27 cellular contexts compared by ENCODE assay signal in genomic region chr9:35918780-35919179, GRCh38. TPM values are rescaled to one million over a fixed set of nuclear protein-coding genes. Genes with fewer than 3 reads are reported as not detected.
A peak's percentile ranks its signal among the peaks of the same experiment; 100 is the strongest.
DNase-seq lines count a peak whose midpoint lies in the region; ATAC-seq, FAIRE-seq and TF ChIP-seq lines count a peak whose summit lies in the region.
"Had no signal": no experiment of that assay in that cellular context is flagged by ENCODE, and none has a peak within 500 bp of the region (broad histone marks: within the 10 kb centered on the region; RNA-seq: fewer than 3 reads in every experiment).

No MANE protein-coding gene starts in this region.

- H3K79me2 ChIP-seq in mammary epithelial cell (ENCODE audit: insufficient read depth, low read length) (no peaks in the 10 kb centered on the region), K562 (ENCODE audit: control insufficient read depth, insufficient read depth, low read length) (no peaks in the 10 kb centered on the region)

- no peak for TF ChIP-seq RAD21 in K562 (CRISPR knock-in tag; conservative IDR thresholded peaks at IDR 0.05 in 1 of 2, IDR thresholded peaks at IDR 0.05 in 1 of 2)

- no peak overlapping the region for H3K9ac ChIP-seq in mammary epithelial cell (ENCODE audit: insufficient read depth, low read length)
- 0 out of 4 replicates have a peak overlapping the region, but pooled peaks of 1 of the 2 experiments have one; percentile 6 for H3K9ac ChIP-seq in K562 (ENCODE audit: insufficient read depth in 1 of 2, low read depth in 2 of 2, low read length in 2 of 2)
- H3K9ac ChIP-seq in subcutaneous abdominal adipose tissue (ENCODE audit: low read length in 5 of 5), result no peak overlapping the region
- H3K9ac ChIP-seq: GM23248 had no signal

- no peak for TF ChIP-seq POLR2A in K562 (conservative IDR thresholded peaks at IDR 0.05)

- ATAC-seq in K562, result no peak
- no peak for ATAC-seq in aorta (ENCODE audit: low FRiP score)
- ATAC-seq: activated naive CD4-positive, alpha-beta T cell treated with anti-CD3 and anti-CD28 coated beads, Interleukin-2, amount 50 U/mL, for 72 hours had no signal

- in situ Hi-C loops in mammary epithelial cell (cut with MboI; ENCODE audit: low sequenced_read_pairs in 2 of 2) (no loop called here), K562 (cut with MboI) (no loop called here)

- H3K27ac ChIP-seq in mammary epithelial cell (ENCODE audit: insufficient read depth, low read depth, low read length) (no peak overlapping the region), K562 (ENCODE audit: extremely low read depth, low read depth, low read length) (peak overlapping the region; percentile 50; the same call in 2 of the 3 replicates), layer of hippocampus (ENCODE audit: low read depth, low read length) (peak overlapping the region; percentile 16), subcutaneous abdominal adipose tissue (ENCODE audit: low read depth, low read length) (peak overlapping the region; percentile 69), aorta (ENCODE audit: low read depth in 1 of 2, low read length in 2 of 2) (peak overlapping the region in 1 of 2 donors; percentile 35)
- H3K27ac ChIP-seq in effector memory CD4-positive, alpha-beta T cell (ENCODE audit: insufficient read depth, low read length, poor library complexity, severe bottlenecking), result no peak overlapping the region
- H3K27ac ChIP-seq: 22Rv1, GM23248 had no signal

- H3K9me3 ChIP-seq in mammary epithelial cell (replicated peaks; ENCODE audit: insufficient read depth, low read length) (no peaks in the 10 kb centered on the region), K562 (replicated peaks; ENCODE audit: control insufficient read depth, insufficient read depth, low read depth, low read length) (no peaks in the 10 kb centered on the region), subcutaneous abdominal adipose tissue (ENCODE audit: control insufficient read depth in 5 of 5, low read length in 5 of 5) (no peaks in the 10 kb centered on the region), aorta (ENCODE audit: control insufficient read depth, low read length) (no peaks in the 10 kb centered on the region)
- H3K9me3 ChIP-seq in effector memory CD4-positive, alpha-beta T cell (ENCODE audit: control insufficient read depth, low read length), result no peaks in the 10 kb centered on the region
- H3K9me3 ChIP-seq: ascending aorta, spleen had no signal

- intact Hi-C loops in MCF 10A (cut with micrococcal nuclease) (no loop called here), mammary epithelial cell (cut with micrococcal nuclease) (no loop called here), K562 (cut with micrococcal nuclease) (no loop called here), aorta (cut with DNase I) (no loop called here)

- no peaks in the 10 kb centered on the region for H3K36me3 ChIP-seq in mammary epithelial cell (ENCODE audit: insufficient read depth, low read length)
- no peaks in the 10 kb centered on the region for H3K36me3 ChIP-seq in K562 (ENCODE audit: control insufficient read depth, insufficient read depth, low read length)
- no peaks in the 10 kb centered on the region for H3K36me3 ChIP-seq in subcutaneous abdominal adipose tissue (ENCODE audit: control insufficient read depth in 5 of 5, insufficient read depth in 5 of 5, low read length in 5 of 5)
- no peaks in the 10 kb centered on the region for H3K36me3 ChIP-seq in effector memory CD4-positive, alpha-beta T cell (ENCODE audit: control insufficient read depth, insufficient read depth, low read length)
- no peaks in the 10 kb centered on the region for H3K36me3 ChIP-seq in aorta (ENCODE audit: control insufficient read depth in 1 of 2, insufficient read depth in 2 of 2, low read length in 1 of 2)
- H3K36me3 ChIP-seq: ascending aorta, spleen had no signal

- H3K9me1 ChIP-seq in K562 (ENCODE audit: control insufficient read depth, insufficient read depth, low read length), result no peaks in the 10 kb centered on the region

- BruUV-seq in MCF 10A (replicated peaks; lab: Mats Ljungman, UMichigan), result no TSS peak
- no TSS peak for BruUV-seq in mammary epithelial cell (replicated peaks; lab: Mats Ljungman, UMichigan)
- no TSS peak for BruUV-seq in K562 (replicated peaks; lab: Mats Ljungman, UMichigan)

- no peaks in the 10 kb centered on the region for H4K20me1 ChIP-seq in mammary epithelial cell (ENCODE audit: insufficient read depth, low read length)
- no peaks in the 10 kb centered on the region for H4K20me1 ChIP-seq in K562 (replicated peaks; ENCODE audit: control insufficient read depth, insufficient read depth, low read length)

- no peak overlapping the region for H3K4me2 ChIP-seq in mammary epithelial cell (ENCODE audit: insufficient read depth, low read depth, low read length)
- H3K4me2 ChIP-seq in K562 (ENCODE audit: insufficient read depth, low read length), result no peak overlapping the region

- TF ChIP-seq EP300 in K562 (IDR thresholded peaks at IDR 0.05; ENCODE audit: low read length), result peak; percentile 59; the same call in 1 of the 2 replicates

- POLR2A ChIA-PET in MCF 10A (lab: Yijun Ruan, JAX) (no interaction called here), K562 (lab: Yijun Ruan, JAX) (interaction anchor here (1.0 to 1.2 kb wide), 2 partner anchors 8 to 410 kb away, joined by 3 to 4 read pairs; no protein-coding TSS in a partner anchor)

- WGBS in mammary epithelial cell (ENCODE audit: low coverage, missing lambda C conversion rate), result 74% methylated on average over 3 of the region's 3 CpGs
- 63% methylated on average over 1 of the region's 3 CpGs for WGBS in K562 (ENCODE audit: insufficient coverage, low coverage, missing lambda C conversion rate)
- 72 to 77% methylated on average over 3 of the region's 3 CpGs for WGBS in aorta, 2 donors

- H3K27me3 ChIP-seq in mammary epithelial cell (ENCODE audit: insufficient read depth, low read length) (no peaks in the 10 kb centered on the region), K562 (ENCODE audit: control insufficient read depth in 2 of 2, insufficient read depth in 2 of 2, low read length in 2 of 2) (no peaks in the 10 kb centered on the region), layer of hippocampus (ENCODE audit: control insufficient read depth, insufficient read depth, low read length) (no peaks in the 10 kb centered on the region), subcutaneous abdominal adipose tissue (ENCODE audit: control insufficient read depth in 5 of 5, insufficient read depth in 4 of 5, low read length in 5 of 5) (no peaks in the 10 kb centered on the region), aorta (ENCODE audit: control insufficient read depth in 1 of 2, insufficient read depth in 2 of 2, low read length in 1 of 2) (no peaks in the 10 kb centered on the region)
- H3K27me3 ChIP-seq in effector memory CD4-positive, alpha-beta T cell (replicated peaks; ENCODE audit: control insufficient read depth, insufficient read depth, low read length, poor library complexity, severe bottlenecking), result no peaks in the 10 kb centered on the region
- H3K27me3 ChIP-seq: ascending aorta had no signal

- peak; percentile 48 for FAIRE-seq in K562 (lab: Jason Lieb, UNC)

- H3K4me3 ChIP-seq in mammary epithelial cell (replicated peaks in 1 of 3; ENCODE audit: insufficient read depth in 1 of 3, low read depth in 2 of 3, low read length in 3 of 3) (no peak overlapping the region), K562 (no peak overlapping the region), subcutaneous abdominal adipose tissue (ENCODE audit: low read depth in 1 of 5, low read length in 5 of 5) (no peak overlapping the region), aorta (ENCODE audit: low read length in 2 of 2) (no peak overlapping the region)
- no peak overlapping the region for H3K4me3 ChIP-seq in effector memory CD4-positive, alpha-beta T cell (ENCODE audit: insufficient read depth, low read depth, low read length, poor library complexity, severe bottlenecking)
- H3K4me3 ChIP-seq: ascending aorta, GM23248, spleen had no signal

- H3K4me1 Mint-ChIP-seq in MCF 10A (ENCODE audit: insufficient read depth, unreplicated experiment), result peaks cover 6% of the 10 kb centered on the region

- H2AFZ ChIP-seq in mammary epithelial cell (ENCODE audit: low read depth, low read length) (no peak overlapping the region), K562 (ENCODE audit: low read depth, low read length) (no peak overlapping the region)

- no peaks in the 10 kb centered on the region for H3K36me3 Mint-ChIP-seq in MCF 10A (ENCODE audit: insufficient read depth, unreplicated experiment)
- H3K36me3 Mint-ChIP-seq: activated naive CD4-positive, alpha-beta T cell treated with anti-CD3 and anti-CD28 coated beads, Interleukin-2, amount 50 U/mL, for 72 hours had no signal

- CTCF ChIA-PET in MCF 10A (lab: Yijun Ruan, JAX), result interaction anchor here (0.7 to 2.3 kb wide), 6 partner anchors 8 to 440 kb away, joined by 3 to 15 read pairs (median 4); partner anchors contain the start of gene SPAAR
- CTCF ChIA-PET in mammary epithelial cell (lab: Charles Lee; ENCODE audit: low non-redundant PET), result no interaction called here
- CTCF ChIA-PET in K562 (lab: Yijun Ruan, JAX; ENCODE audit: low intra/inter-chr PET ratio), result no interaction called here

- H3K9me3 Mint-ChIP-seq in MCF 10A (ENCODE audit: unreplicated experiment), result no peaks in the 10 kb centered on the region
- H3K9me3 Mint-ChIP-seq: activated naive CD4-positive, alpha-beta T cell treated with anti-CD3 and anti-CD28 coated beads, Interleukin-2, amount 50 U/mL, for 72 hours had no signal

- DNase-seq in MCF 10A (ENCODE audit: unreplicated experiment) (peak; percentile 13), mammary epithelial cell (no peak), K562 (ENCODE audit: extremely low read depth in 1 of 4, low spot score in 3 of 4) (peak; percentile 32 to 71 (median 50)), activated gamma-delta T cell (lab: John Stamatoyannopoulos, UW) (no peak), aorta (no peak)
- no peak for DNase-seq in effector memory CD4-positive, alpha-beta T cell
- DNase-seq: activated CD4-positive, alpha-beta T cell treated with anti-CD3 and anti-CD28 coated beads for 1 hour; AML-193; Calu3; effector CD8-positive, alpha-beta T cell; GM23248; NCI-H1105; NCI-H2029; NCI-H226; NCI-H774; spleen; stimulated activated CD4-positive, alpha-beta T cell treated with anti-CD3 and anti-CD28 coated beads, Interleukin-4, amount 100 ng/mL, for 1 hour; stimulated activated naive CD4-positive, alpha-beta T cell treated with Interleukin-2 at 50 U/mL for 16 hours; T1000 had no signal

- peaks cover 20% of the 10 kb centered on the region for H3K4me1 ChIP-seq in mammary epithelial cell (ENCODE audit: insufficient read depth, low read length)
- H3K4me1 ChIP-seq in K562 (replicated peaks in 1 of 2; ENCODE audit: control insufficient read depth in 2 of 2, insufficient read depth in 2 of 2, low read length in 2 of 2), result peaks cover 37 to 75% of the 10 kb centered on the region in 2 experiments
- H3K4me1 ChIP-seq in subcutaneous abdominal adipose tissue (ENCODE audit: control insufficient read depth in 5 of 5, insufficient read depth in 5 of 5, low read length in 5 of 5), result peaks cover 6 to 86% (median 19%) of the 10 kb centered on the region in 5 donors
- H3K4me1 ChIP-seq in effector memory CD4-positive, alpha-beta T cell (ENCODE audit: control insufficient read depth, insufficient read depth, low read length, poor library complexity, severe bottlenecking), result no peaks in the 10 kb centered on the region
- H3K4me1 ChIP-seq in aorta (ENCODE audit: control insufficient read depth in 1 of 2, insufficient read depth in 2 of 2, low read length in 2 of 2), result peaks cover 3 to 4% of the 10 kb centered on the region in 2 donors

- no peak for TF ChIP-seq CTCF in MCF 10A (IDR thresholded peaks at IDR 0.05; ENCODE audit: unreplicated experiment)
- no peak for TF ChIP-seq CTCF in mammary epithelial cell (conservative IDR thresholded peaks at IDR 0.05 in 1 of 2, IDR thresholded peaks at IDR 0.05 in 1 of 2; ENCODE audit: extremely low read depth in 1 of 2, insufficient read depth in 1 of 2, low read depth in 1 of 2, low read length in 2 of 2)
- TF ChIP-seq CTCF in K562 (IDR thresholded peaks at IDR 0.05 in 2 of 3, conservative IDR thresholded peaks at IDR 0.05 in 1 of 3; ENCODE audit: insufficient read depth in 2 of 3, low read depth in 1 of 3, low read length in 3 of 3), result no peak

- dilution Hi-C loops in mammary epithelial cell (cut with HindIII; ENCODE audit: low sequenced_read_pairs), result no loop called here

- H3K27ac Mint-ChIP-seq in MCF 10A (ENCODE audit: low read depth, unreplicated experiment), result no peak overlapping the region
- H3K27ac Mint-ChIP-seq: activated naive CD4-positive, alpha-beta T cell treated with anti-CD3 and anti-CD28 coated beads, Interleukin-2, amount 50 U/mL, for 72 hours had no signal

- H3K4me3 Mint-ChIP-seq in MCF 10A (ENCODE audit: unreplicated experiment), result no peak overlapping the region

- H3K27me3 Mint-ChIP-seq in MCF 10A (ENCODE audit: insufficient read depth, unreplicated experiment), result no peaks in the 10 kb centered on the region

RNA-seq across cellular contexts. Expression of gene SPAAR, which starts 9.5 kb away (rescaled TPM):
- total RNA-seq in MCF 10A (2022), result 0.27 and 0.72 TPM in 2 replicates
- total RNA-seq in mammary epithelial cell, result under 1 TPM in 1 of 2 donors, not detected in 1; 0.33 TPM
- 0.27 TPM for polyA plus RNA-seq in mammary epithelial cell
- polyA minus RNA-seq in mammary epithelial cell, result not detected
- not detected in 2 replicates for total RNA-seq in K562 (2011; cell fraction: chromatin; rRNA removed; ENCODE audit: low replicate concordance)
- not detected in 2 replicates for total RNA-seq in K562 (2011; cell fraction: nucleolus; rRNA removed)
- not detected in 2 replicates for total RNA-seq in K562 (2011; cell fraction: nucleoplasm; rRNA removed)
- total RNA-seq in K562 (2014; rRNA removed), result not detected in 2 replicates
- not detected in 2 replicates for total RNA-seq in K562 (2014; rRNA removed; fragmentation: Illumina TruSeq; extraction: Trizol)
- not detected in 2 replicates for total RNA-seq in K562 (2015; rRNA removed; fragmentation: Illumina TruSeq; extraction: Trizol)
- total RNA-seq in K562 (2021), result not detected in 2 replicates
- polyA plus RNA-seq in K562 (2011; rRNA removed), result not detected in 2 replicates
- not detected in 2 replicates for polyA plus RNA-seq in K562 (2011; cell fraction: cytosol; rRNA removed)
- not detected in 2 replicates for polyA plus RNA-seq in K562 (2011; cell fraction: nucleus; rRNA removed)
- not detected in 2 replicates for polyA plus RNA-seq in K562 (2012)
- polyA plus RNA-seq in K562 (2014; fragmentation: Illumina TruSeq; extraction: Trizol), result not detected in 2 replicates
- not detected for polyA plus RNA-seq in K562 (2014; fragmentation: Nextera tagmentation; extraction: Ambion mirVana)
- polyA plus RNA-seq in K562 (2014; rRNA removed), result not detected in 2 replicates
- polyA minus RNA-seq in K562 (2011; rRNA and poly(A)+ RNA removed), result 0.15 TPM in 1 of 2 replicates, not detected in the other
- not detected in 2 replicates for polyA minus RNA-seq in K562 (2011; cell fraction: cytosol; rRNA and poly(A)+ RNA removed)
- polyA minus RNA-seq in K562 (2011; cell fraction: nucleus; rRNA and poly(A)+ RNA removed), result not detected in 2 replicates
- 1 to 10 TPM; 4.0 to 4.5 TPM for total RNA-seq in aorta
- polyA plus RNA-seq in aorta, result under 1 TPM in 1 of 2 donors, not detected in 1; 0.82 TPM
- total RNA-seq: activated CD8-positive, alpha-beta memory T cell treated with anti-CD3 and anti-CD28 coated beads for 36 hours; activated naive CD4-positive, alpha-beta T cell treated with anti-CD3 and anti-CD28 coated beads, Interleukin-2, amount 50 U/mL, for 72 hours; Calu3; GM23248 had no signal

RNA-seq across cellular contexts. Expression of gene HRCT1, which starts 12.8 kb away (rescaled TPM):
- total RNA-seq in MCF 10A (2022) (4.4 and 6.0 TPM in 2 replicates), mammary epithelial cell (1 to 10 TPM; 1.6 to 4.7 TPM), K562 (2014; rRNA removed) (not detected in 2 replicates), K562 (2014; rRNA removed; fragmentation: Illumina TruSeq; extraction: Trizol) (not detected in 2 replicates), K562 (2015; rRNA removed; fragmentation: Illumina TruSeq; extraction: Trizol) (not detected in 2 replicates), K562 (2021) (not detected in 2 replicates), aorta (10 to 100 TPM; 14.2 to 23.1 TPM)
- polyA plus RNA-seq in mammary epithelial cell (3.2 TPM), K562 (2011; rRNA removed) (0.08 and 0.40 TPM in 2 replicates), K562 (2014; fragmentation: Illumina TruSeq; extraction: Trizol) (not detected in 2 replicates), K562 (2014; fragmentation: Nextera tagmentation; extraction: Ambion mirVana) (not detected), K562 (2014; rRNA removed) (not detected in 2 replicates), aorta (10 to 100 TPM; 17.4 to 25.7 TPM)
- not detected for polyA minus RNA-seq in mammary epithelial cell
- total RNA-seq in K562 (2011; cell fraction: chromatin; rRNA removed; ENCODE audit: low replicate concordance), result 0.35 TPM in 1 of 2 replicates, not detected in the other
- total RNA-seq in K562 (2011; cell fraction: nucleolus; rRNA removed), result not detected in 2 replicates
- not detected in 2 replicates for total RNA-seq in K562 (2011; cell fraction: nucleoplasm; rRNA removed)
- polyA plus RNA-seq in K562 (2011; cell fraction: cytosol; rRNA removed), result 0.07 and 0.27 TPM in 2 replicates
- 0.28 TPM in 1 of 2 replicates, not detected in the other for polyA plus RNA-seq in K562 (2011; cell fraction: nucleus; rRNA removed)
- not detected in 2 replicates for polyA plus RNA-seq in K562 (2012)
- polyA minus RNA-seq in K562 (2011; rRNA and poly(A)+ RNA removed), result not detected in 2 replicates
- not detected in 2 replicates for polyA minus RNA-seq in K562 (2011; cell fraction: cytosol; rRNA and poly(A)+ RNA removed)
- polyA minus RNA-seq in K562 (2011; cell fraction: nucleus; rRNA and poly(A)+ RNA removed), result 0.33 TPM in 1 of 2 replicates, not detected in the other
- total RNA-seq: activated CD8-positive, alpha-beta memory T cell treated with anti-CD3 and anti-CD28 coated beads for 36 hours; activated naive CD4-positive, alpha-beta T cell treated with anti-CD3 and anti-CD28 coated beads, Interleukin-2, amount 50 U/mL, for 72 hours had no signal

RNA-seq across cellular contexts. Expression of gene OR2S2, which starts 39.2 kb away (rescaled TPM):
- total RNA-seq in MCF 10A (2022), result not detected in 2 replicates
- under 1 TPM; 0.28 to 0.33 TPM for total RNA-seq in mammary epithelial cell
- not detected for polyA plus RNA-seq in mammary epithelial cell
- not detected for polyA minus RNA-seq in mammary epithelial cell
- not detected in 2 replicates for total RNA-seq in K562 (2011; cell fraction: chromatin; rRNA removed; ENCODE audit: low replicate concordance)
- not detected in 2 replicates for total RNA-seq in K562 (2011; cell fraction: nucleolus; rRNA removed)
- total RNA-seq in K562 (2011; cell fraction: nucleoplasm; rRNA removed), result not detected in 2 replicates
- total RNA-seq in K562 (2014; rRNA removed), result not detected in 2 replicates
- not detected in 2 replicates for total RNA-seq in K562 (2014; rRNA removed; fragmentation: Illumina TruSeq; extraction: Trizol)
- total RNA-seq in K562 (2015; rRNA removed; fragmentation: Illumina TruSeq; extraction: Trizol), result not detected in 2 replicates
- not detected in 2 replicates for total RNA-seq in K562 (2021)
- not detected in 2 replicates for polyA plus RNA-seq in K562 (2011; rRNA removed)
- not detected in 2 replicates for polyA plus RNA-seq in K562 (2011; cell fraction: cytosol; rRNA removed)
- polyA plus RNA-seq in K562 (2011; cell fraction: nucleus; rRNA removed), result not detected in 2 replicates
- not detected in 2 replicates for polyA plus RNA-seq in K562 (2012)
- polyA plus RNA-seq in K562 (2014; fragmentation: Illumina TruSeq; extraction: Trizol), result not detected in 2 replicates
- polyA plus RNA-seq in K562 (2014; fragmentation: Nextera tagmentation; extraction: Ambion mirVana), result not detected
- not detected in 2 replicates for polyA plus RNA-seq in K562 (2014; rRNA removed)
- polyA minus RNA-seq in K562 (2011; rRNA and poly(A)+ RNA removed), result not detected in 2 replicates
- not detected in 2 replicates for polyA minus RNA-seq in K562 (2011; cell fraction: cytosol; rRNA and poly(A)+ RNA removed)
- polyA minus RNA-seq in K562 (2011; cell fraction: nucleus; rRNA and poly(A)+ RNA removed), result not detected in 2 replicates
- not detected for total RNA-seq in aorta
- polyA plus RNA-seq in aorta, result not detected
- total RNA-seq: activated CD8-positive, alpha-beta memory T cell treated with anti-CD3 and anti-CD28 coated beads for 36 hours; activated naive CD4-positive, alpha-beta T cell treated with anti-CD3 and anti-CD28 coated beads, Interleukin-2, amount 50 U/mL, for 72 hours; ascending aorta; Calu3; liver; spleen had no signal
- polyA plus RNA-seq: liver, spleen had no signal

RNA-seq across cellular contexts. Expression of gene OR13J1, which starts 48.6 kb away (rescaled TPM):
- total RNA-seq in MCF 10A (2022), result not detected in 2 replicates
- total RNA-seq in mammary epithelial cell, result not detected
- polyA plus RNA-seq in mammary epithelial cell, result not detected
- polyA minus RNA-seq in mammary epithelial cell, result not detected
- total RNA-seq in K562 (2011; cell fraction: chromatin; rRNA removed; ENCODE audit: low replicate concordance), result not detected in 2 replicates
- not detected in 2 replicates for total RNA-seq in K562 (2011; cell fraction: nucleolus; rRNA removed)
- not detected in 2 replicates for total RNA-seq in K562 (2011; cell fraction: nucleoplasm; rRNA removed)
- not detected in 2 replicates for total RNA-seq in K562 (2014; rRNA removed)
- not detected in 2 replicates for total RNA-seq in K562 (2014; rRNA removed; fragmentation: Illumina TruSeq; extraction: Trizol)
- total RNA-seq in K562 (2015; rRNA removed; fragmentation: Illumina TruSeq; extraction: Trizol), result not detected in 2 replicates
- not detected in 2 replicates for total RNA-seq in K562 (2021)
- polyA plus RNA-seq in K562 (2011; rRNA removed), result not detected in 2 replicates
- polyA plus RNA-seq in K562 (2011; cell fraction: cytosol; rRNA removed), result not detected in 2 replicates
- polyA plus RNA-seq in K562 (2011; cell fraction: nucleus; rRNA removed), result not detected in 2 replicates
- polyA plus RNA-seq in K562 (2012), result not detected in 2 replicates
- not detected in 2 replicates for polyA plus RNA-seq in K562 (2014; fragmentation: Illumina TruSeq; extraction: Trizol)
- not detected for polyA plus RNA-seq in K562 (2014; fragmentation: Nextera tagmentation; extraction: Ambion mirVana)
- not detected in 2 replicates for polyA plus RNA-seq in K562 (2014; rRNA removed)
- not detected in 2 replicates for polyA minus RNA-seq in K562 (2011; rRNA and poly(A)+ RNA removed)
- not detected in 2 replicates for polyA minus RNA-seq in K562 (2011; cell fraction: cytosol; rRNA and poly(A)+ RNA removed)
- polyA minus RNA-seq in K562 (2011; cell fraction: nucleus; rRNA and poly(A)+ RNA removed), result not detected in 2 replicates
- not detected for total RNA-seq in aorta
- polyA plus RNA-seq in aorta, result not detected
- total RNA-seq: activated CD8-positive, alpha-beta memory T cell treated with anti-CD3 and anti-CD28 coated beads for 36 hours; activated naive CD4-positive, alpha-beta T cell treated with anti-CD3 and anti-CD28 coated beads, Interleukin-2, amount 50 U/mL, for 72 hours; ascending aorta; Calu3; GM23248; liver; spleen had no signal
- polyA plus RNA-seq: GM23248, liver, spleen, thymus had no signal

Comparison
In these comparisons a context has a peak if more than half of its experiments do, and no peak if none do; other contexts are left out.
1. DNase-seq: peak in MCF 10A (single experiment) and K562 (4 of 4); none in mammary epithelial cell (single experiment), activated gamma-delta T cell (single experiment), effector memory CD4-positive, alpha-beta T cell (0 of 3) and aorta (0 of 2).
2. H3K27ac ChIP-seq: peak in K562 (single experiment), layer of hippocampus (single experiment) and subcutaneous abdominal adipose tissue (single experiment); none in mammary epithelial cell (single experiment) and effector memory CD4-positive, alpha-beta T cell (single experiment).